In genomic region chr20:41329435-41330342, GRCh38 we compare ENCODE assay signal across 8 cellular contexts. TPM values are rescaled to one million over a fixed set of nuclear protein-coding genes. Genes with fewer than 3 reads are reported as not detected.
DNase-seq lines count a peak whose midpoint lies in the region; ATAC-seq lines count a peak whose summit lies in the region.

No MANE protein-coding gene starts in this region.

- peak overlapping the region; percentile 94 for H2AK5ac ChIP-seq in mesenchymal stem cell (ENCODE audit: low read length, severe bottlenecking)

- peak overlapping the region; percentile 45 for H2BK120ac ChIP-seq in mesenchymal stem cell (ENCODE audit: low read depth, low read length)

- H3K4me1 ChIP-seq in mesenchymal stem cell (ENCODE audit: control insufficient read depth, insufficient read depth, low read depth, low read length) = peaks cover 4% of the 10 kb centered on the region

- H4K91ac ChIP-seq in mesenchymal stem cell (ENCODE audit: low read length) = peak overlapping the region; percentile 98

- peak; percentile 95 for DNase-seq in HK-2 (ENCODE audit: unreplicated experiment)
- peak; percentile 55 for DNase-seq in activated CD4-positive, alpha-beta T cell treated with anti-CD3 and anti-CD28 coated beads for 1 hour
- peak; percentile 78 for DNase-seq in cerebellar cortex (ENCODE audit: low spot score)
- DNase-seq in mesenchymal stem cell = peak; percentile 99
- DNase-seq in stimulated activated CD8-positive, alpha-beta memory T cell treated with anti-CD3 and anti-CD28 coated beads, Interleukin-2, amount 100 ng/mL, for 1 hour (ENCODE audit: low read depth in 2 of 2) = peak; percentile 25 to 40

- H3K79me1 ChIP-seq in mesenchymal stem cell (replicated peaks; ENCODE audit: low read length, poor library complexity, severe bottlenecking) = no peaks in the 10 kb centered on the region

- H3K27ac ChIP-seq in mesenchymal stem cell (ENCODE audit: low read length, poor library complexity, severe bottlenecking) = peak overlapping the region; percentile 97

- H2AFZ ChIP-seq in mesenchymal stem cell (ENCODE audit: low read depth, low read length) = no peak overlapping the region

- no peak overlapping the region for H3K14ac ChIP-seq in mesenchymal stem cell (ENCODE audit: low read length in 2 of 2)

- H3K27me3 ChIP-seq in mesenchymal stem cell (ENCODE audit: control insufficient read depth in 1 of 2, insufficient read depth in 1 of 2, low read length in 2 of 2) = no peaks in the 10 kb centered on the region

- H4K8ac ChIP-seq in mesenchymal stem cell (ENCODE audit: low read length) = peak overlapping the region; percentile 96

- peak overlapping the region; percentile 77 to 91 for H3K18ac ChIP-seq in mesenchymal stem cell (ENCODE audit: low read depth in 1 of 2, low read length in 2 of 2)

- H3K36me3 ChIP-seq in mesenchymal stem cell (ENCODE audit: control insufficient read depth in 1 of 2, insufficient read depth in 2 of 2, low read depth in 1 of 2, low read length in 2 of 2) = no peaks in the 10 kb centered on the region

- peak overlapping the region; percentile 56 for H2BK15ac ChIP-seq in mesenchymal stem cell (ENCODE audit: low read depth, poor library complexity, severe bottlenecking)

- WGBS in mesenchymal stem cell = 36% methylated on average over 7 of the region's 14 CpGs

- no peak overlapping the region for H3K23ac ChIP-seq in mesenchymal stem cell (ENCODE audit: low read length in 2 of 2)

- H3K4me3 ChIP-seq in mesenchymal stem cell (ENCODE audit: insufficient read depth in 1 of 2, low read depth in 1 of 2, low read length in 2 of 2) = peak overlapping the region in 1 of 2 experiments; percentile 48

- no peaks in the 10 kb centered on the region for H3K9me3 ChIP-seq in mesenchymal stem cell (ENCODE audit: control insufficient read depth, low read length)

- peak overlapping the region; percentile 81 to 87 for H2BK12ac ChIP-seq in mesenchymal stem cell (ENCODE audit: low read length in 2 of 2)

- peak; percentile 84 for ATAC-seq in GM18517 (IDR thresholded peaks at IDR 0.05; ENCODE audit: unreplicated experiment)
- no peak for ATAC-seq in HG03469 (IDR thresholded peaks at IDR 0.05; ENCODE audit: unreplicated experiment)
- ATAC-seq in GM21381 (IDR thresholded peaks at IDR 0.05; ENCODE audit: unreplicated experiment) = no peak

- no peak overlapping the region for H3K4me2 ChIP-seq in mesenchymal stem cell (ENCODE audit: low read length, poor library complexity, severe bottlenecking)

- H3K9ac ChIP-seq in mesenchymal stem cell (ENCODE audit: low read length) = peak overlapping the region; percentile 90

- H2BK5ac ChIP-seq in mesenchymal stem cell (ENCODE audit: low read depth, low read length, poor library complexity, severe bottlenecking) = peak overlapping the region; percentile 75

- peak overlapping the region; percentile 42 to 79 for H3K4ac ChIP-seq in mesenchymal stem cell (ENCODE audit: low read depth in 1 of 2, low read length in 2 of 2)

RNA-seq across cellular contexts. Expression of gene LPIN3, which starts 10.9 kb away (rescaled TPM):
- polyA plus RNA-seq in mesenchymal stem cell (2013, experiment 1 of 2) = 8.1 TPM
- 8.1 TPM for polyA plus RNA-seq in mesenchymal stem cell (2013, experiment 2 of 2)

RNA-seq across cellular contexts. Expression of gene ZHX3, which starts 12.2 kb away (rescaled TPM):
- polyA plus RNA-seq in mesenchymal stem cell (2013, experiment 1 of 2) = 26.5 TPM
- polyA plus RNA-seq in mesenchymal stem cell (2013, experiment 2 of 2) = 23.3 TPM

RNA-seq across cellular contexts. Expression of gene EMILIN3, which starts 36.9 kb away (rescaled TPM):
- polyA plus RNA-seq in mesenchymal stem cell (2013, experiment 1 of 2) = 0.08 TPM
- 0.11 TPM for polyA plus RNA-seq in mesenchymal stem cell (2013, experiment 2 of 2)

Comparison
In these comparisons a context has a peak if more than half of its experiments do, and no peak if none do; other contexts are left out.
1. DNase-seq: peak in every context shown above with its lines; median percentile 99 in mesenchymal stem cell; 95 in HK-2; 78 in cerebellar cortex; 55 in activated CD4-positive, alpha-beta T cell treated with anti-CD3 and anti-CD28 coated beads for 1 hour; 32 in stimulated activated CD8-positive, alpha-beta memory T cell treated with anti-CD3 and anti-CD28 coated beads, Interleukin-2, amount 100 ng/mL, for 1 hour.